Comparison of ENCODE assay signal across 11 cellular contexts in genomic region chr12:3446653-3447270, GRCh38. TPM values are rescaled to one million over a fixed set of nuclear protein-coding genes. Genes with fewer than 3 reads are reported as not detected.
"Had no signal": no experiment of that assay in that cellular context is flagged by ENCODE, and none has a peak within 500 bp of the region (broad histone marks: within the 10 kb centered on the region; RNA-seq: fewer than 3 reads in every experiment).

No MANE protein-coding gene starts in this region.

- H3K4me1 ChIP-seq: HAP-1 had no signal

- H3K9ac ChIP-seq: GM23248 had no signal

- H3K9me3 Mint-ChIP-seq: HFFc6 had no signal

- H3K36me3 ChIP-seq: HAP-1 had no signal

- DNase-seq: GM23248, GOT3, H7, HFFc6, IMR-90 had no signal

- H3K27ac Mint-ChIP-seq: HFFc6 had no signal

- H3K4me3 ChIP-seq: GM23248, HAP-1, K562 had no signal

- H3K9me3 ChIP-seq: HAP-1 had no signal

- H3K27ac ChIP-seq: GM23248, HL-60 had no signal

- ATAC-seq: HCT116, K562 had no signal

- H2AFZ ChIP-seq: GM23248 had no signal

- H3K4me3 Mint-ChIP-seq: HFFc6 had no signal

RNA-seq across cellular contexts. Expression of gene PRMT8, which starts 44.2 kb away (rescaled TPM):
- total RNA-seq: GM23248, H4, HFFc6, HT1080, IMR-90, K562 had no signal
- polyA plus RNA-seq: GM23248, IMR-90, K562 had no signal
